Comparison of ENCODE assay signal across 21 cellular contexts in genomic region chr3:182185341-182185740, GRCh38.
A peak's percentile ranks its signal among the peaks of the same experiment; 100 is the strongest.
DNase-seq lines count a peak whose midpoint lies in the region; ATAC-seq and TF ChIP-seq lines count a peak whose summit lies in the region.
"Had no signal": no experiment of that assay in that cellular context is flagged by ENCODE, and none has a peak within 500 bp of the region (broad histone marks: within the 10 kb centered on the region; RNA-seq: fewer than 3 reads in every experiment).

No MANE protein-coding gene starts in this region.

- peak; percentile 18 for DNase-seq in A673 (ENCODE audit: low spot score)
- peak; percentile 46 to 98 for DNase-seq in HAP-1 (ENCODE audit: low spot score in 2 of 2)
- DNase-seq in WTC11 (ENCODE audit: low spot score), result no peak
- DNase-seq in neural progenitor cell (ENCODE audit: low spot score), result no peak
- DNase-seq in vagina (ENCODE audit: extremely low spot score in 2 of 2), result no peak
- DNase-seq in UCSD-AML1 (lab: John Stamatoyannopoulos, UW; ENCODE audit: unreplicated experiment), result no peak
- DNase-seq in stimulated activated CD4-positive, alpha-beta T cell treated with anti-CD3 and anti-CD28 coated beads, Interleukin-4, amount 100 ng/mL, for 4 hours, result no peak
- DNase-seq: ACHN; BE2C; C1 segment of cervical spinal cord; CD4-positive, alpha-beta memory T cell; CD4-positive, CD25-positive, alpha-beta regulatory T cell; CD8-positive, alpha-beta memory T cell; COR-L47; DMS79 treated with DMSO at 0.1 percent for 48 hours; GF-D8 had no signal

- H3K4me1 ChIP-seq in A673 (ENCODE audit: insufficient read depth, low read length, poor library complexity, severe bottlenecking) (peaks cover 44% of the 10 kb centered on the region), HAP-1 (peaks cover 23% of the 10 kb centered on the region), neural progenitor cell (peaks cover 28% of the 10 kb centered on the region), vagina (no peaks in the 10 kb centered on the region)
- H3K4me1 ChIP-seq: A549 had no signal

- POLR2A ChIA-PET in A673 (lab: Charles Lee; ENCODE audit: low non-redundant PET), result interaction anchor here (0.6 kb wide), 1 partner anchor 523 kb away, joined by 3 read pairs; no protein-coding TSS in a partner anchor
- POLR2A ChIA-PET in WTC11 (lab: Charles Lee), result no interaction called here

- H3K4me3 Mint-ChIP-seq in WTC11 (no peak overlapping the region), neural progenitor cell (no peak overlapping the region)
- H3K4me3 Mint-ChIP-seq: CD14-positive monocyte; CD4-positive, alpha-beta memory T cell; CD4-positive, CD25-positive, alpha-beta regulatory T cell; CD8-positive, alpha-beta memory T cell had no signal

- H3K36me3 Mint-ChIP-seq in WTC11 (peaks cover 4% of the 10 kb centered on the region; the same call in 1 of the 2 replicates), neural progenitor cell (no peaks in the 10 kb centered on the region)
- H3K36me3 Mint-ChIP-seq: CD14-positive monocyte; CD4-positive, alpha-beta memory T cell; CD4-positive, CD25-positive, alpha-beta regulatory T cell; CD8-positive, alpha-beta memory T cell had no signal

- peaks cover 20% of the 10 kb centered on the region for H3K9me3 Mint-ChIP-seq in WTC11
- H3K9me3 Mint-ChIP-seq in neural progenitor cell, result peaks cover 7% of the 10 kb centered on the region

- peak overlapping the region; percentile 94 for H3K27ac ChIP-seq in A673 (ENCODE audit: low read depth, low read length, poor library complexity, severe bottlenecking)
- H3K27ac ChIP-seq in neural progenitor cell, result no peak overlapping the region
- H3K27ac ChIP-seq in vagina, result no peak overlapping the region
- H3K27ac ChIP-seq: 22Rv1, A549, BLaER1 had no signal

- H3K4me3 ChIP-seq in A673 (ENCODE audit: low read depth, low read length, poor library complexity, severe bottlenecking) (no peak overlapping the region), HAP-1 (no peak overlapping the region), neural progenitor cell (no peak overlapping the region), vagina (no peak overlapping the region)
- H3K4me3 ChIP-seq: A549, BLaER1 had no signal

- H3K9ac ChIP-seq in neural progenitor cell, result no peak overlapping the region
- H3K9ac ChIP-seq: BLaER1 had no signal

- peak overlapping the region; percentile 38; the same call in 1 of the 2 replicates for H3K27ac Mint-ChIP-seq in WTC11
- H3K27ac Mint-ChIP-seq in neural progenitor cell, result no peak overlapping the region
- H3K27ac Mint-ChIP-seq: CD14-positive monocyte; CD4-positive, alpha-beta memory T cell; CD4-positive, CD25-positive, alpha-beta regulatory T cell; CD8-positive, alpha-beta memory T cell had no signal

- in situ Hi-C loops in HAP-1 (cut with MboI; ENCODE audit: low sequenced_read_pairs), result no loop called here

- no peak for TF ChIP-seq CTCF in A673 (conservative IDR thresholded peaks at IDR 0.05; ENCODE audit: low read depth, low read length)
- TF ChIP-seq CTCF in WTC11 (IDR thresholded peaks at IDR 0.05), result no peak
- no peak for TF ChIP-seq CTCF in neural progenitor cell (IDR thresholded peaks at IDR 0.05)
- TF ChIP-seq CTCF in vagina (IDR thresholded peaks at IDR 0.05), result no peak

- TF ChIP-seq POLR2A in vagina (IDR thresholded peaks at IDR 0.05), result no peak

- H3K36me3 ChIP-seq in A673 (ENCODE audit: insufficient read depth, low read length, poor library complexity, severe bottlenecking) (no peaks in the 10 kb centered on the region), HAP-1 (replicated peaks) (no peaks in the 10 kb centered on the region), neural progenitor cell (no peaks in the 10 kb centered on the region), vagina (no peaks in the 10 kb centered on the region)
- H3K36me3 ChIP-seq: BE2C, BLaER1 had no signal

- intact Hi-C loops in A673 (cut with micrococcal nuclease; ENCODE audit: unreplicated experiment) (no loop called here), vagina (cut with DNase I) (no loop called here)

- H3K4me1 Mint-ChIP-seq in WTC11, result peaks cover 47% of the 10 kb centered on the region
- peaks cover 33% of the 10 kb centered on the region for H3K4me1 Mint-ChIP-seq in neural progenitor cell
- H3K4me1 Mint-ChIP-seq: CD14-positive monocyte; CD4-positive, alpha-beta memory T cell; CD4-positive, CD25-positive, alpha-beta regulatory T cell; CD8-positive, alpha-beta memory T cell had no signal

- ATAC-seq in WTC11 (no peak), GM19395 (IDR thresholded peaks at IDR 0.05; ENCODE audit: unreplicated experiment) (no peak)
- ATAC-seq: A549 had no signal

- CTCF ChIA-PET in A673 (lab: Charles Lee), result no interaction called here
- CTCF ChIA-PET in WTC11 (lab: Charles Lee), result no interaction called here

- H3K27me3 Mint-ChIP-seq in WTC11 (ENCODE audit: low read depth) (no peaks in the 10 kb centered on the region; the same call in 1 of the 2 replicates), neural progenitor cell (ENCODE audit: insufficient read depth, low read depth) (peaks cover 5% of the 10 kb centered on the region)
- H3K27me3 Mint-ChIP-seq: CD4-positive, alpha-beta memory T cell; CD4-positive, CD25-positive, alpha-beta regulatory T cell had no signal

- no peak overlapping the region for H3K4me2 ChIP-seq in neural progenitor cell
- H3K4me2 ChIP-seq: A549, BLaER1 had no signal

- no peaks in the 10 kb centered on the region for H4K20me1 ChIP-seq in neural progenitor cell (ENCODE audit: low read depth)
- H4K20me1 ChIP-seq: BLaER1 had no signal

- H2AFZ ChIP-seq in neural progenitor cell (replicated peaks), result peak overlapping the region; percentile 60

- H3K27me3 ChIP-seq in A673 (replicated peaks; ENCODE audit: insufficient read depth, low read depth, low read length, poor library complexity) (no peaks in the 10 kb centered on the region), HAP-1 (ENCODE audit: low read depth) (no peaks in the 10 kb centered on the region), neural progenitor cell (no peaks in the 10 kb centered on the region), vagina (no peaks in the 10 kb centered on the region)
- H3K27me3 ChIP-seq: BE2C, BLaER1 had no signal

- H3K79me2 ChIP-seq in neural progenitor cell (ENCODE audit: low read depth), result no peaks in the 10 kb centered on the region

- H3K9me3 ChIP-seq in A673 (ENCODE audit: low read depth, low read length, poor library complexity, severe bottlenecking), result no peaks in the 10 kb centered on the region
- no peaks in the 10 kb centered on the region for H3K9me3 ChIP-seq in HAP-1
- no peaks in the 10 kb centered on the region for H3K9me3 ChIP-seq in neural progenitor cell (ENCODE audit: low read depth)
- no peaks in the 10 kb centered on the region for H3K9me3 ChIP-seq in vagina
- H3K9me3 ChIP-seq: A549, BE2C, BLaER1 had no signal

- H3F3A ChIP-seq in neural progenitor cell (ENCODE audit: low read depth), result peaks cover 7% of the 10 kb centered on the region

- BruUV-seq in A673 (replicated peaks; lab: Mats Ljungman, UMichigan), result no TSS peak

TF ChIP-seq in WTC11, 78 proteins besides CTCF, POLR2A, EP300 and RAD21:
- TF ChIP-seq, protein P1, sequence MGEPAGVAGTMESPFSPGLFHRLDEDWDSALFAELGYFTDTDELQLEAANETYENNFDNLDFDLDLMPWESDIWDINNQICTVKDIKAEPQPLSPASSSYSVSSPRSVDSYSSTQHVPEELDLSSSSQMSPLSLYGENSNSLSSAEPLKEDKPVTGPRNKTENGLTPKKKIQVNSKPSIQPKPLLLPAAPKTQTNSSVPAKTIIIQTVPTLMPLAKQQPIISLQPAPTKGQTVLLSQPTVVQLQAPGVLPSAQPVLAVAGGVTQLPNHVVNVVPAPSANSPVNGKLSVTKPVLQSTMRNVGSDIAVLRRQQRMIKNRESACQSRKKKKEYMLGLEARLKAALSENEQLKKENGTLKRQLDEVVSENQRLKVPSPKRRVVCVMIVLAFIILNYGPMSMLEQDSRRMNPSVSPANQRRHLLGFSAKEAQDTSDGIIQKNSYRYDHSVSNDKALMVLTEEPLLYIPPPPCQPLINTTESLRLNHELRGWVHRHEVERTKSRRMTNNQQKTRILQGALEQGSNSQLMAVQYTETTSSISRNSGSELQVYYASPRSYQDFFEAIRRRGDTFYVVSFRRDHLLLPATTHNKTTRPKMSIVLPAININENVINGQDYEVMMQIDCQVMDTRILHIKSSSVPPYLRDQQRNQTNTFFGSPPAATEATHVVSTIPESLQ (CRISPR knock-in tag; IDR thresholded peaks at IDR 0.05), result no peak
- TF ChIP-seq ZBTB21 (CRISPR knock-in tag; IDR thresholded peaks at IDR 0.05; ENCODE audit: borderline replicate concordance) (no peak), NR2C2 (CRISPR knock-in tag; IDR thresholded peaks at IDR 0.05) (no peak), ZNF263 (CRISPR knock-in tag; IDR thresholded peaks at IDR 0.05; ENCODE audit: low read depth) (no peak), ZNF232 (CRISPR knock-in tag; IDR thresholded peaks at IDR 0.05) (no peak), MXD4 (CRISPR knock-in tag; IDR thresholded peaks at IDR 0.05; ENCODE audit: borderline replicate concordance) (no peak), ZNF138 (CRISPR knock-in tag; conservative IDR thresholded peaks at IDR 0.05) (no peak), ZNF396 (CRISPR knock-in tag; IDR thresholded peaks at IDR 0.05; ENCODE audit: borderline replicate concordance) (no peak)

Comparison
In these comparisons a context has a peak if more than half of its experiments do, and no peak if none do; other contexts are left out.
1. DNase-seq: peak in A673 (single experiment) and HAP-1 (2 of 2); none in WTC11 (single experiment), neural progenitor cell (single experiment), vagina (0 of 2), UCSD-AML1 (single experiment) and stimulated activated CD4-positive, alpha-beta T cell treated with anti-CD3 and anti-CD28 coated beads, Interleukin-4, amount 100 ng/mL, for 4 hours (0 of 2).